8 cellular contexts compared by ENCODE assay signal in the genomic region with DNA sequence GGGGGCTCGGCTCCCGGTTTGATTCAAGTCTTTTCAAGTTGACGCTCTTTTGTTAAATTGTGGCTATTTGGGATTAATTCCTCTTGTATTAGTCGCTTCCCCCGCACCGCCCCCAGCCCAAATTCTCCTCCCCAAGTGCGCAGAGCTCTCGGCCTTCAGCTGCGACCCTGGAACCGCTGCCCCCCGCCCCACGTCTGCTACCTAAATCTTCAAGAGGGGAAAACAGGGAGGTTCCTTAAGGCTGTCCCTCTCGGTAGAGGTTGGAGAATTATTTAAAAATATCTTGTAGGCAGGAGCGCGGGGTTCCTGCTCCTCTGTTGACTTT. TPM values are rescaled to one million over a fixed set of nuclear protein-coding genes. Genes with fewer than 3 reads are reported as not detected.
DNase-seq lines count a peak whose midpoint lies in the region; ATAC-seq and TF ChIP-seq lines count a peak whose summit lies in the region.

No MANE protein-coding gene starts in this region.

- intact Hi-C loops in activated B cell treated with CpG ODN at 0.5 μM for 24 hours (cut with micrococcal nuclease), result loop anchor here (1.0 to 10.0 kb wide), 7 partner anchors 15 to 1840 kb away; a partner anchor contains a TSS
- intact Hi-C loops in gastrocnemius medialis (cut with DNase I; ENCODE audit: low total_unique reads), result loop anchor here (5.0 kb wide), 2 partner anchors 45 to 125 kb away; a partner anchor contains a TSS

- H3K4me3 ChIP-seq in GM12875 (ENCODE audit: low read depth, low read length) (peak overlapping the region; percentile 75), gastroesophageal sphincter (peak overlapping the region; percentile 69 to 81), gastrocnemius medialis (peak overlapping the region; percentile 71 to 77 (median 72))

- in situ Hi-C loops in gastrocnemius medialis (cut with MboI; ENCODE audit: low sequenced_read_pairs in 4 of 4), result no loop called here

- H3K27ac Mint-ChIP-seq in activated B cell treated with CpG ODN at 0.5 μM for 24 hours, result peak overlapping the region; percentile 90

- H3K27me3 Mint-ChIP-seq in activated B cell treated with CpG ODN at 0.5 μM for 24 hours, result no peaks in the 10 kb centered on the region

- CTCF ChIA-PET in activated B cell treated with CpG ODN at 0.5 μM for 24 hours (lab: Charles Lee), result no interaction called here

- H3K27ac ChIP-seq in gastroesophageal sphincter (peak overlapping the region; percentile 76 to 91 (median 85)), gastrocnemius medialis (peak overlapping the region; percentile 92 to 95 (median 93))

- no peak for TF ChIP-seq EP300 in gastroesophageal sphincter (IDR thresholded peaks at IDR 0.05)

- peaks cover 3% of the 10 kb centered on the region for H3K36me3 Mint-ChIP-seq in activated B cell treated with CpG ODN at 0.5 μM for 24 hours (ENCODE audit: low read depth)

- peaks cover 0 to 18% (median 0%) of the 10 kb centered on the region in 3 donors for H3K4me1 ChIP-seq in gastroesophageal sphincter
- peaks cover 13 to 22% of the 10 kb centered on the region in 2 donors for H3K4me1 ChIP-seq in gastrocnemius medialis

- H3K27me3 ChIP-seq in gastroesophageal sphincter, result no peaks in the 10 kb centered on the region
- no peaks in the 10 kb centered on the region for H3K27me3 ChIP-seq in gastrocnemius medialis

- WGBS in gastroesophageal sphincter (ENCODE audit: low coverage in 1 of 2), 2 donors, result 30% methylated on average over 2 of the region's 15 CpGs; no CpG with 5 or more reads in 1 of the 2 donors

- H3K4me3 Mint-ChIP-seq in activated B cell treated with CpG ODN at 0.5 μM for 24 hours, result peak overlapping the region; percentile 89

- TF ChIP-seq POLR2A in gastroesophageal sphincter (IDR thresholded peaks at IDR 0.05) (no peak), gastrocnemius medialis (IDR thresholded peaks at IDR 0.05) (no peak)

- H3K36me3 ChIP-seq in gastroesophageal sphincter (no peaks in the 10 kb centered on the region), gastrocnemius medialis (no peaks in the 10 kb centered on the region)

- no peaks in the 10 kb centered on the region for H3K9me3 ChIP-seq in gastroesophageal sphincter
- H3K9me3 ChIP-seq in gastrocnemius medialis, result no peaks in the 10 kb centered on the region

- POLR2A ChIA-PET in activated B cell treated with CpG ODN at 0.5 μM for 24 hours (lab: Charles Lee), result interaction anchor here (0.6 to 2.2 kb wide), 9 partner anchors 15 to 151 kb away, joined by 3 to 13 read pairs (median 4); no protein-coding TSS in a partner anchor

- ATAC-seq in activated B cell treated with CpG ODN at 0.5 μM for 24 hours (ENCODE audit: low read depth) (no peak), gastroesophageal sphincter (no peak), gastrocnemius medialis (peak in 1 of 2 donors; percentile 1), GM21723 (IDR thresholded peaks at IDR 0.05; ENCODE audit: unreplicated experiment) (no peak)

- peaks cover 19% of the 10 kb centered on the region for H3K4me1 Mint-ChIP-seq in activated B cell treated with CpG ODN at 0.5 μM for 24 hours

- H3K9me3 Mint-ChIP-seq in activated B cell treated with CpG ODN at 0.5 μM for 24 hours, result no peaks in the 10 kb centered on the region

- DNase-seq in activated B cell treated with CpG ODN at 0.5 μM for 24 hours (no peak), gastrocnemius medialis (no peak), NCI-H1694 (lab: John Stamatoyannopoulos, UW) (no peak), NCI-H226 (no peak), DMS53 treated with DMSO at 0.1 percent for 48 hours (lab: John Stamatoyannopoulos, UW; ENCODE audit: unreplicated experiment) (no peak)

- TF ChIP-seq CTCF in GM12875 (IDR thresholded peaks at IDR 0.05; ENCODE audit: borderline replicate concordance, insufficient read depth, low read depth, low read length) (no peak), activated B cell treated with CpG ODN at 0.5 μM for 24 hours (IDR thresholded peaks at IDR 0.05) (no peak), gastroesophageal sphincter (IDR thresholded peaks at IDR 0.05) (no peak), gastrocnemius medialis (IDR thresholded peaks at IDR 0.05 in 4 of 5, conservative IDR thresholded peaks at IDR 0.05 in 1 of 5) (no peak)

RNA-seq across cellular contexts. Expression of a gene that starts 0.9 kb away (rescaled TPM):
- 36.1 and 40.5 TPM in 2 replicates for total RNA-seq in activated B cell treated with CpG ODN at 0.5 μM for 24 hours
- 10 to 100 TPM; 33.8 to 55.4 (median 46.4) TPM for total RNA-seq in gastroesophageal sphincter
- 10 to 100 TPM; 53.1 to 91.0 (median 66.0) TPM for total RNA-seq in gastrocnemius medialis
